In genomic region chr1:148493933-148494332, GRCh38 we compare ENCODE assay signal across 16 cellular contexts. TPM values are rescaled to one million over a fixed set of nuclear protein-coding genes. Genes with fewer than 3 reads are reported as not detected.
DNase-seq lines count a peak whose midpoint lies in the region; ATAC-seq, FAIRE-seq and TF ChIP-seq lines count a peak whose summit lies in the region.
"Not testable (repeated sequence)": the region's sequence is repeated elsewhere in the genome, so short reads cannot be mapped to it uniquely, and the experiment has no call there.
"Had no signal": no experiment of that assay in that cellular context is flagged by ENCODE, and none has a peak within 500 bp of the region (broad histone marks: within the 10 kb centered on the region; RNA-seq: fewer than 3 reads in every experiment).

No MANE protein-coding gene starts in this region.

- TF ChIP-seq POLR2A in K562 (conservative IDR thresholded peaks at IDR 0.05) = not testable (repeated sequence)

- not testable (repeated sequence) for TF ChIP-seq RAD21 in K562 (CRISPR knock-in tag; conservative IDR thresholded peaks at IDR 0.05 in 1 of 2, IDR thresholded peaks at IDR 0.05 in 1 of 2)

- not testable (repeated sequence) for H3F3A ChIP-seq in GM23338 (replicated peaks; ENCODE audit: low read depth)

- DNase-seq in GM23338 (ENCODE audit: low spot score); activated naive CD4-positive, alpha-beta T cell treated with anti-CD3 and anti-CD28 coated beads, Interleukin-2, amount 10 ng/mL, durations not matched to agents 7 days and 5 days; K562 (ENCODE audit: extremely low read depth in 1 of 4, low spot score in 3 of 4); central memory CD8-positive, alpha-beta T cell (ENCODE audit: low spot score in 2 of 2): not testable (repeated sequence)

- H3K27ac ChIP-seq in GM23338 (ENCODE audit: low read depth); HEK293 (ENCODE audit: extremely low read depth, low read depth, low read length); K562 (ENCODE audit: extremely low read depth, low read depth, low read length): not testable (repeated sequence)

- H3K9ac ChIP-seq in K562 (ENCODE audit: insufficient read depth in 1 of 2, low read depth in 2 of 2, low read length in 2 of 2) = not testable (repeated sequence)

- POLR2A ChIA-PET in HEK293 (lab: Yijun Ruan, JAX); K562 (lab: Yijun Ruan, JAX): not testable (repeated sequence)

- not testable (repeated sequence) for ATAC-seq in GM23338; K562; central memory CD8-positive, alpha-beta T cell (replicated peaks; ENCODE audit: extremely low read depth, poor library complexity, severe bottlenecking)

- H3K79me2 ChIP-seq in GM23338 (replicated peaks; ENCODE audit: insufficient read depth); K562 (ENCODE audit: control insufficient read depth, insufficient read depth, low read length): not testable (repeated sequence)

- not testable (repeated sequence) for H3K36me3 ChIP-seq in GM23338 (ENCODE audit: insufficient read depth); HEK293 (ENCODE audit: control insufficient read depth in 2 of 2, insufficient read depth in 1 of 2, low read length in 2 of 2); K562 (ENCODE audit: control insufficient read depth, insufficient read depth, low read length)

- not testable (repeated sequence) for H3K4me3 Mint-ChIP-seq in GM23338; activated naive CD4-positive, alpha-beta T cell treated with anti-CD3 and anti-CD28 coated beads, Interleukin-2, amount 10 ng/mL, durations not matched to agents 7 days and 5 days; central memory CD8-positive, alpha-beta T cell

- H3K36me3 Mint-ChIP-seq in GM23338 (ENCODE audit: low read depth); activated naive CD4-positive, alpha-beta T cell treated with anti-CD3 and anti-CD28 coated beads, Interleukin-2, amount 10 ng/mL, durations not matched to agents 7 days and 5 days; central memory CD8-positive, alpha-beta T cell (ENCODE audit: insufficient read depth): not testable (repeated sequence)

- H2AFZ ChIP-seq in GM23338 = peak overlapping the region; percentile 74; the same call in 1 of the 2 replicates
- not testable (repeated sequence) for H2AFZ ChIP-seq in K562 (ENCODE audit: low read depth, low read length)

- TF ChIP-seq CTCF in GM23338 (conservative IDR thresholded peaks at IDR 0.05; ENCODE audit: low read depth in 2 of 2); HEK293 (tag by site-specific recombination; IDR thresholded peaks at IDR 0.05); K562 (IDR thresholded peaks at IDR 0.05 in 2 of 3, conservative IDR thresholded peaks at IDR 0.05 in 1 of 3; ENCODE audit: insufficient read depth in 2 of 3, low read depth in 1 of 3, low read length in 3 of 3): not testable (repeated sequence)

- H3K4me2 ChIP-seq in GM23338; K562 (ENCODE audit: insufficient read depth, low read length): not testable (repeated sequence)

- not testable (repeated sequence) for BruUV-seq in K562 (replicated peaks; lab: Mats Ljungman, UMichigan)

- CTCF ChIA-PET in HEK293 (lab: Yijun Ruan, JAX); activated naive CD4-positive, alpha-beta T cell treated with anti-CD3 and anti-CD28 coated beads, Interleukin-2, amount 10 ng/mL, durations not matched to agents 7 days and 5 days (lab: Charles Lee); K562 (lab: Yijun Ruan, JAX; ENCODE audit: low intra/inter-chr PET ratio): not testable (repeated sequence)

- H3K27me3 Mint-ChIP-seq in GM23338 (ENCODE audit: insufficient read depth, low read depth, poor library complexity); activated naive CD4-positive, alpha-beta T cell treated with anti-CD3 and anti-CD28 coated beads, Interleukin-2, amount 10 ng/mL, durations not matched to agents 7 days and 5 days; central memory CD8-positive, alpha-beta T cell: not testable (repeated sequence)

- H3K27me3 ChIP-seq in GM23338 (ENCODE audit: insufficient read depth); K562 (ENCODE audit: control insufficient read depth in 2 of 2, insufficient read depth in 2 of 2, low read length in 2 of 2): not testable (repeated sequence)

- not testable (repeated sequence) for H3K9me2 ChIP-seq in GM23338 (ENCODE audit: insufficient read depth)

- not testable (repeated sequence) for H3K27ac Mint-ChIP-seq in GM23338
- H3K27ac Mint-ChIP-seq in activated naive CD4-positive, alpha-beta T cell treated with anti-CD3 and anti-CD28 coated beads, Interleukin-2, amount 10 ng/mL, durations not matched to agents 7 days and 5 days = peak overlapping the region; percentile 28
- H3K27ac Mint-ChIP-seq in central memory CD8-positive, alpha-beta T cell (ENCODE audit: low read depth) = peak overlapping the region; percentile 73

- intact Hi-C loops in K562 (cut with micrococcal nuclease) = not testable (repeated sequence)

- not testable (repeated sequence) for H3K9me1 ChIP-seq in K562 (ENCODE audit: control insufficient read depth, insufficient read depth, low read length)

- H3K4me3 ChIP-seq in GM23338; HEK293 (ENCODE audit: low read depth, low read length); K562: not testable (repeated sequence)

- H3K4me1 Mint-ChIP-seq in GM23338; activated naive CD4-positive, alpha-beta T cell treated with anti-CD3 and anti-CD28 coated beads, Interleukin-2, amount 10 ng/mL, durations not matched to agents 7 days and 5 days; central memory CD8-positive, alpha-beta T cell: not testable (repeated sequence)

- H3K9me3 Mint-ChIP-seq in GM23338; activated naive CD4-positive, alpha-beta T cell treated with anti-CD3 and anti-CD28 coated beads, Interleukin-2, amount 10 ng/mL, durations not matched to agents 7 days and 5 days; central memory CD8-positive, alpha-beta T cell: not testable (repeated sequence)

- not testable (repeated sequence) for FAIRE-seq in K562 (lab: Jason Lieb, UNC)

- not testable (repeated sequence) for H3K9me3 ChIP-seq in HEK293 (ENCODE audit: control insufficient read depth, insufficient read depth, low read depth, low read length); K562 (replicated peaks; ENCODE audit: control insufficient read depth, insufficient read depth, low read depth, low read length)

- not testable (repeated sequence) for H4K20me1 ChIP-seq in GM23338 (replicated peaks; ENCODE audit: insufficient read depth); K562 (replicated peaks; ENCODE audit: control insufficient read depth, insufficient read depth, low read length)

- not testable (repeated sequence) for TF ChIP-seq EP300 in K562 (IDR thresholded peaks at IDR 0.05; ENCODE audit: low read length)

- in situ Hi-C loops in K562 (cut with MboI) = not testable (repeated sequence)

- not testable (repeated sequence) for H3K4me1 ChIP-seq in GM23338 (ENCODE audit: insufficient read depth); HEK293 (ENCODE audit: control insufficient read depth, insufficient read depth, low read length); K562 (replicated peaks in 1 of 2; ENCODE audit: control insufficient read depth in 2 of 2, insufficient read depth in 2 of 2, low read length in 2 of 2)

TF ChIP-seq in HEK293, 187 proteins besides CTCF, POLR2A, EP300 and RAD21:
- peak; percentile 94 for TF ChIP-seq ZNF366 (tag by site-specific recombination; conservative IDR thresholded peaks at IDR 0.05)
- TF ChIP-seq PRDM1 (tag by site-specific recombination; IDR thresholded peaks at IDR 0.05) = peak; percentile 76

TF ChIP-seq in K562, 482 proteins besides CTCF, POLR2A, EP300 and RAD21 (continues in another document):
- TF ChIP-seq MTA1 (IDR thresholded peaks at IDR 0.05; ENCODE audit: borderline replicate concordance) = peak; percentile 40; the same call in 1 of the 2 replicates

RNA-seq across cellular contexts. Expression of gene PPIAL4G, which starts 10.8 kb away (rescaled TPM):
- total RNA-seq in GM23338 (2014; rRNA removed; shearing (Covaris generic)) = not detected in 2 replicates
- polyA plus RNA-seq in GM23338 (2016; fragmentation: Nextera tagmentation; extraction: Ambion mirVana) = 0.07 TPM in 1 of 2 replicates, not detected in the other
- not detected in 2 replicates for total RNA-seq in K562 (2011; cell fraction: chromatin; rRNA removed; ENCODE audit: low replicate concordance)
- total RNA-seq in K562 (2011; cell fraction: nucleolus; rRNA removed) = not detected in 2 replicates
- not detected in 2 replicates for total RNA-seq in K562 (2011; cell fraction: nucleoplasm; rRNA removed)
- not detected in 2 replicates for total RNA-seq in K562 (2014; rRNA removed)
- total RNA-seq in K562 (2014; rRNA removed; fragmentation: Illumina TruSeq; extraction: Trizol) = not detected in 2 replicates
- total RNA-seq in K562 (2015; rRNA removed; fragmentation: Illumina TruSeq; extraction: Trizol) = not detected in 2 replicates
- total RNA-seq in K562 (2021) = not detected in 2 replicates
- polyA plus RNA-seq in K562 (2011; rRNA removed) = not detected in 2 replicates
- not detected in 2 replicates for polyA plus RNA-seq in K562 (2011; cell fraction: cytosol; rRNA removed)
- polyA plus RNA-seq in K562 (2011; cell fraction: nucleus; rRNA removed) = not detected in 2 replicates
- not detected in 2 replicates for polyA plus RNA-seq in K562 (2012)
- polyA plus RNA-seq in K562 (2014; fragmentation: Illumina TruSeq; extraction: Trizol) = not detected in 2 replicates
- polyA plus RNA-seq in K562 (2014; fragmentation: Nextera tagmentation; extraction: Ambion mirVana) = not detected
- polyA plus RNA-seq in K562 (2014; rRNA removed) = not detected in 2 replicates
- polyA minus RNA-seq in K562 (2011; rRNA and poly(A)+ RNA removed) = not detected in 2 replicates
- polyA minus RNA-seq in K562 (2011; cell fraction: cytosol; rRNA and poly(A)+ RNA removed) = not detected in 2 replicates
- polyA minus RNA-seq in K562 (2011; cell fraction: nucleus; rRNA and poly(A)+ RNA removed) = not detected in 2 replicates
- total RNA-seq: A172, A673, Caco-2, Calu3, Daoy had no signal
- polyA plus RNA-seq: A549; AG04450; BJ; CD14-positive monocyte; CD4-positive, CD25-positive, alpha-beta regulatory T cell; CD8-positive, alpha-beta memory T cell had no signal
